Comparison of ENCODE assay signal across 1 cellular context in the genomic region with DNA sequence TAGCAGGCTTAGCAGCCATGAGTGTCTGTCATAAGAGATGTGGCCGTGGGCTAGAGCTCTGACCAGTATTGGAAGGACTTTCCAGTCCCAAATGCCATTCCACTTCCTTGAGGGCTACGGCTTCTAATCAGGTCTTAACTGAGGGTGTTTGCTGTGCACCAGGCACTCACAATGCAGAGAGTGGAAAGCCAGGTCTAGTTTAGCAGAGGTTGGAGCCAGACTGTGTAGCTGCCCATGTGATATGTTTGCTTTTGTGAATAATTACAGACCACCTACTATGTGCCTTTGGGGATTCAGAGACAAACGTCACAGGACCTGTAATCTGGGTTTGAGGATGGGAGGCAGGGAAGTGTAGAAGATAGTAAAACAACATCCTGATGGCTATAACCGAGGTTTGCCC.
TF ChIP-seq lines count a peak whose summit lies in the region.

No MANE protein-coding gene starts in this region.

TF ChIP-seq in GM12878, 131 proteins besides CTCF, POLR2A, EP300 and RAD21 (continued from another document):
- TF ChIP-seq, protein P1, sequence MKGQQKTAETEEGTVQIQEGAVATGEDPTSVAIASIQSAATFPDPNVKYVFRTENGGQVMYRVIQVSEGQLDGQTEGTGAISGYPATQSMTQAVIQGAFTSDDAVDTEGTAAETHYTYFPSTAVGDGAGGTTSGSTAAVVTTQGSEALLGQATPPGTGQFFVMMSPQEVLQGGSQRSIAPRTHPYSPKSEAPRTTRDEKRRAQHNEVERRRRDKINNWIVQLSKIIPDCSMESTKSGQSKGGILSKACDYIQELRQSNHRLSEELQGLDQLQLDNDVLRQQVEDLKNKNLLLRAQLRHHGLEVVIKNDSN (IDR thresholded peaks at IDR 0.05; ENCODE audit: borderline replicate concordance, extremely low read length, insufficient read depth, low read depth, low read length), result no peak
- TF ChIP-seq ZSCAN29 (IDR thresholded peaks at IDR 0.05) (no peak), POLR2AphosphoS2 (IDR thresholded peaks at IDR 0.05; ENCODE audit: low read depth, low read length) (no peak), JUNB (IDR thresholded peaks at IDR 0.05) (no peak), CHD1 (IDR thresholded peaks at IDR 0.05; ENCODE audit: low read depth, low read length) (no peak), LARP7 (IDR thresholded peaks at IDR 0.05) (no peak), STAT1 (conservative IDR thresholded peaks at IDR 0.05) (no peak)
- TF ChIP-seq, protein P2, sequence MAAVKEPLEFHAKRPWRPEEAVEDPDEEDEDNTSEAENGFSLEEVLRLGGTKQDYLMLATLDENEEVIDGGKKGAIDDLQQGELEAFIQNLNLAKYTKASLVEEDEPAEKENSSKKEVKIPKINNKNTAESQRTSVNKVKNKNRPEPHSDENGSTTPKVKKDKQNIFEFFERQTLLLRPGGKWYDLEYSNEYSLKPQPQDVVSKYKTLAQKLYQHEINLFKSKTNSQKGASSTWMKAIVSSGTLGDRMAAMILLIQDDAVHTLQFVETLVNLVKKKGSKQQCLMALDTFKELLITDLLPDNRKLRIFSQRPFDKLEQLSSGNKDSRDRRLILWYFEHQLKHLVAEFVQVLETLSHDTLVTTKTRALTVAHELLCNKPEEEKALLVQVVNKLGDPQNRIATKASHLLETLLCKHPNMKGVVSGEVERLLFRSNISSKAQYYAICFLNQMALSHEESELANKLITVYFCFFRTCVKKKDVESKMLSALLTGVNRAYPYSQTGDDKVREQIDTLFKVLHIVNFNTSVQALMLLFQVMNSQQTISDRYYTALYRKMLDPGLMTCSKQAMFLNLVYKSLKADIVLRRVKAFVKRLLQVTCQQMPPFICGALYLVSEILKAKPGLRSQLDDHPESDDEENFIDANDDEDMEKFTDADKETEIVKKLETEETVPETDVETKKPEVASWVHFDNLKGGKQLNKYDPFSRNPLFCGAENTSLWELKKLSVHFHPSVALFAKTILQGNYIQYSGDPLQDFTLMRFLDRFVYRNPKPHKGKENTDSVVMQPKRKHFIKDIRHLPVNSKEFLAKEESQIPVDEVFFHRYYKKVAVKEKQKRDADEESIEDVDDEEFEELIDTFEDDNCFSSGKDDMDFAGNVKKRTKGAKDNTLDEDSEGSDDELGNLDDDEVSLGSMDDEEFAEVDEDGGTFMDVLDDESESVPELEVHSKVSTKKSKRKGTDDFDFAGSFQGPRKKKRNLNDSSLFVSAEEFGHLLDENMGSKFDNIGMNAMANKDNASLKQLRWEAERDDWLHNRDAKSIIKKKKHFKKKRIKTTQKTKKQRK (IDR thresholded peaks at IDR 0.05; ENCODE audit: low read depth, low read length), result no peak
- TF ChIP-seq, protein P3, sequence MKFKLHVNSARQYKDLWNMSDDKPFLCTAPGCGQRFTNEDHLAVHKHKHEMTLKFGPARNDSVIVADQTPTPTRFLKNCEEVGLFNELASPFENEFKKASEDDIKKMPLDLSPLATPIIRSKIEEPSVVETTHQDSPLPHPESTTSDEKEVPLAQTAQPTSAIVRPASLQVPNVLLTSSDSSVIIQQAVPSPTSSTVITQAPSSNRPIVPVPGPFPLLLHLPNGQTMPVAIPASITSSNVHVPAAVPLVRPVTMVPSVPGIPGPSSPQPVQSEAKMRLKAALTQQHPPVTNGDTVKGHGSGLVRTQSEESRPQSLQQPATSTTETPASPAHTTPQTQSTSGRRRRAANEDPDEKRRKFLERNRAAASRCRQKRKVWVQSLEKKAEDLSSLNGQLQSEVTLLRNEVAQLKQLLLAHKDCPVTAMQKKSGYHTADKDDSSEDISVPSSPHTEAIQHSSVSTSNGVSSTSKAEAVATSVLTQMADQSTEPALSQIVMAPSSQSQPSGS (IDR thresholded peaks at IDR 0.05; ENCODE audit: low read length), result no peak
- TF ChIP-seq, protein P4, sequence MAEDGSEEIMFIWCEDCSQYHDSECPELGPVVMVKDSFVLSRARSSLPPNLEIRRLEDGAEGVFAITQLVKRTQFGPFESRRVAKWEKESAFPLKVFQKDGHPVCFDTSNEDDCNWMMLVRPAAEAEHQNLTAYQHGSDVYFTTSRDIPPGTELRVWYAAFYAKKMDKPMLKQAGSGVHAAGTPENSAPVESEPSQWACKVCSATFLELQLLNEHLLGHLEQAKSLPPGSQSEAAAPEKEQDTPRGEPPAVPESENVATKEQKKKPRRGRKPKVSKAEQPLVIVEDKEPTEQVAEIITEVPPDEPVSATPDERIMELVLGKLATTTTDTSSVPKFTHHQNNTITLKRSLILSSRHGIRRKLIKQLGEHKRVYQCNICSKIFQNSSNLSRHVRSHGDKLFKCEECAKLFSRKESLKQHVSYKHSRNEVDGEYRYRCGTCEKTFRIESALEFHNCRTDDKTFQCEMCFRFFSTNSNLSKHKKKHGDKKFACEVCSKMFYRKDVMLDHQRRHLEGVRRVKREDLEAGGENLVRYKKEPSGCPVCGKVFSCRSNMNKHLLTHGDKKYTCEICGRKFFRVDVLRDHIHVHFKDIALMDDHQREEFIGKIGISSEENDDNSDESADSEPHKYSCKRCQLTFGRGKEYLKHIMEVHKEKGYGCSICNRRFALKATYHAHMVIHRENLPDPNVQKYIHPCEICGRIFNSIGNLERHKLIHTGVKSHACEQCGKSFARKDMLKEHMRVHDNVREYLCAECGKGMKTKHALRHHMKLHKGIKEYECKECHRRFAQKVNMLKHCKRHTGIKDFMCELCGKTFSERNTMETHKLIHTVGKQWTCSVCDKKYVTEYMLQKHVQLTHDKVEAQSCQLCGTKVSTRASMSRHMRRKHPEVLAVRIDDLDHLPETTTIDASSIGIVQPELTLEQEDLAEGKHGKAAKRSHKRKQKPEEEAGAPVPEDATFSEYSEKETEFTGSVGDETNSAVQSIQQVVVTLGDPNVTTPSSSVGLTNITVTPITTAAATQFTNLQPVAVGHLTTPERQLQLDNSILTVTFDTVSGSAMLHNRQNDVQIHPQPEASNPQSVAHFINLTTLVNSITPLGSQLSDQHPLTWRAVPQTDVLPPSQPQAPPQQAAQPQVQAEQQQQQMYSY (CRISPR knock-in tag; IDR thresholded peaks at IDR 0.05), result no peak
- TF ChIP-seq, protein P5, sequence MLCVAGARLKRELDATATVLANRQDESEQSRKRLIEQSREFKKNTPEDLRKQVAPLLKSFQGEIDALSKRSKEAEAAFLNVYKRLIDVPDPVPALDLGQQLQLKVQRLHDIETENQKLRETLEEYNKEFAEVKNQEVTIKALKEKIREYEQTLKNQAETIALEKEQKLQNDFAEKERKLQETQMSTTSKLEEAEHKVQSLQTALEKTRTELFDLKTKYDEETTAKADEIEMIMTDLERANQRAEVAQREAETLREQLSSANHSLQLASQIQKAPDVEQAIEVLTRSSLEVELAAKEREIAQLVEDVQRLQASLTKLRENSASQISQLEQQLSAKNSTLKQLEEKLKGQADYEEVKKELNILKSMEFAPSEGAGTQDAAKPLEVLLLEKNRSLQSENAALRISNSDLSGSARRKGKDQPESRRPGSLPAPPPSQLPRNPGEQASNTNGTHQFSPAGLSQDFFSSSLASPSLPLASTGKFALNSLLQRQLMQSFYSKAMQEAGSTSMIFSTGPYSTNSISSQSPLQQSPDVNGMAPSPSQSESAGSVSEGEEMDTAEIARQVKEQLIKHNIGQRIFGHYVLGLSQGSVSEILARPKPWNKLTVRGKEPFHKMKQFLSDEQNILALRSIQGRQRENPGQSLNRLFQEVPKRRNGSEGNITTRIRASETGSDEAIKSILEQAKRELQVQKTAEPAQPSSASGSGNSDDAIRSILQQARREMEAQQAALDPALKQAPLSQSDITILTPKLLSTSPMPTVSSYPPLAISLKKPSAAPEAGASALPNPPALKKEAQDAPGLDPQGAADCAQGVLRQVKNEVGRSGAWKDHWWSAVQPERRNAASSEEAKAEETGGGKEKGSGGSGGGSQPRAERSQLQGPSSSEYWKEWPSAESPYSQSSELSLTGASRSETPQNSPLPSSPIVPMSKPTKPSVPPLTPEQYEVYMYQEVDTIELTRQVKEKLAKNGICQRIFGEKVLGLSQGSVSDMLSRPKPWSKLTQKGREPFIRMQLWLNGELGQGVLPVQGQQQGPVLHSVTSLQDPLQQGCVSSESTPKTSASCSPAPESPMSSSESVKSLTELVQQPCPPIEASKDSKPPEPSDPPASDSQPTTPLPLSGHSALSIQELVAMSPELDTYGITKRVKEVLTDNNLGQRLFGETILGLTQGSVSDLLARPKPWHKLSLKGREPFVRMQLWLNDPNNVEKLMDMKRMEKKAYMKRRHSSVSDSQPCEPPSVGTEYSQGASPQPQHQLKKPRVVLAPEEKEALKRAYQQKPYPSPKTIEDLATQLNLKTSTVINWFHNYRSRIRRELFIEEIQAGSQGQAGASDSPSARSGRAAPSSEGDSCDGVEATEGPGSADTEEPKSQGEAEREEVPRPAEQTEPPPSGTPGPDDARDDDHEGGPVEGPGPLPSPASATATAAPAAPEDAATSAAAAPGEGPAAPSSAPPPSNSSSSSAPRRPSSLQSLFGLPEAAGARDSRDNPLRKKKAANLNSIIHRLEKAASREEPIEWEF (IDR thresholded peaks at IDR 0.05; ENCODE audit: insufficient replicate concordance, low read depth, low read length), result no peak
